Comparison of ENCODE assay signal across 1 cellular context in genomic region chr18:76922107-76922506, GRCh38.
TF ChIP-seq lines count a peak whose summit lies in the region.

No MANE protein-coding gene starts in this region.

TF ChIP-seq in WTC11, 78 proteins besides CTCF, POLR2A, EP300 and RAD21 (continued from another document):
- TF ChIP-seq, protein P1, sequence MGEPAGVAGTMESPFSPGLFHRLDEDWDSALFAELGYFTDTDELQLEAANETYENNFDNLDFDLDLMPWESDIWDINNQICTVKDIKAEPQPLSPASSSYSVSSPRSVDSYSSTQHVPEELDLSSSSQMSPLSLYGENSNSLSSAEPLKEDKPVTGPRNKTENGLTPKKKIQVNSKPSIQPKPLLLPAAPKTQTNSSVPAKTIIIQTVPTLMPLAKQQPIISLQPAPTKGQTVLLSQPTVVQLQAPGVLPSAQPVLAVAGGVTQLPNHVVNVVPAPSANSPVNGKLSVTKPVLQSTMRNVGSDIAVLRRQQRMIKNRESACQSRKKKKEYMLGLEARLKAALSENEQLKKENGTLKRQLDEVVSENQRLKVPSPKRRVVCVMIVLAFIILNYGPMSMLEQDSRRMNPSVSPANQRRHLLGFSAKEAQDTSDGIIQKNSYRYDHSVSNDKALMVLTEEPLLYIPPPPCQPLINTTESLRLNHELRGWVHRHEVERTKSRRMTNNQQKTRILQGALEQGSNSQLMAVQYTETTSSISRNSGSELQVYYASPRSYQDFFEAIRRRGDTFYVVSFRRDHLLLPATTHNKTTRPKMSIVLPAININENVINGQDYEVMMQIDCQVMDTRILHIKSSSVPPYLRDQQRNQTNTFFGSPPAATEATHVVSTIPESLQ (CRISPR knock-in tag; IDR thresholded peaks at IDR 0.05), result no peak
- TF ChIP-seq ETV6 (CRISPR knock-in tag; IDR thresholded peaks at IDR 0.05) (no peak), SMAD4 (CRISPR knock-in tag; IDR thresholded peaks at IDR 0.05) (no peak), NR3C1 (CRISPR knock-in tag; conservative IDR thresholded peaks at IDR 0.05; ENCODE audit: low read depth) (no peak), ZNF512 (CRISPR knock-in tag; IDR thresholded peaks at IDR 0.05; ENCODE audit: borderline replicate concordance) (no peak), RELA (CRISPR knock-in tag; IDR thresholded peaks at IDR 0.05; ENCODE audit: borderline replicate concordance) (no peak), MXD4 (CRISPR knock-in tag; IDR thresholded peaks at IDR 0.05; ENCODE audit: borderline replicate concordance) (no peak)
